Comparison of ENCODE assay signal across 9 cellular contexts in genomic region chr13:26022538-26023292, GRCh38. TPM values are rescaled to one million over a fixed set of nuclear protein-coding genes. Genes with fewer than 3 reads are reported as not detected.
DNase-seq lines count a peak whose midpoint lies in the region; ATAC-seq, FAIRE-seq and TF ChIP-seq lines count a peak whose summit lies in the region.
"Had no signal": no experiment of that assay in that cellular context is flagged by ENCODE, and none has a peak within 500 bp of the region (broad histone marks: within the 10 kb centered on the region; RNA-seq: fewer than 3 reads in every experiment).

No MANE protein-coding gene starts in this region.

- H3K27me3 ChIP-seq in thoracic aorta (replicated peaks; ENCODE audit: insufficient read depth) = no peaks in the 10 kb centered on the region

- H3K27me3 Mint-ChIP-seq in stimulated activated naive B cell treated with anti-CD40 and anti-IgM and Interleukin-4, amounts not matched to agents 10 μg/mL and 1 μg/mL and 100 μg/mL, for 72 hours = peaks cover 13 to 20% of the 10 kb centered on the region in 2 donors

- H3K4me1 Mint-ChIP-seq in stimulated activated naive B cell treated with anti-CD40 and anti-IgM and Interleukin-4, amounts not matched to agents 10 μg/mL and 1 μg/mL and 100 μg/mL, for 72 hours = peaks cover 0 to 2% of the 10 kb centered on the region in 2 donors

- TF ChIP-seq CTCF in thoracic aorta (IDR thresholded peaks at IDR 0.05) = no peak

- TF ChIP-seq POLR2A in GM12891 (IDR thresholded peaks at IDR 0.05; ENCODE audit: low read depth, low read length) = no peak

- H3K27ac Mint-ChIP-seq in stimulated activated naive B cell treated with anti-CD40 and anti-IgM and Interleukin-4, amounts not matched to agents 10 μg/mL and 1 μg/mL and 100 μg/mL, for 72 hours = no peak overlapping the region

- no peaks in the 10 kb centered on the region for H3K36me3 Mint-ChIP-seq in stimulated activated naive B cell treated with anti-CD40 and anti-IgM and Interleukin-4, amounts not matched to agents 10 μg/mL and 1 μg/mL and 100 μg/mL, for 72 hours

- DNase-seq in HT1080 (ENCODE audit: low read depth) = peak; percentile 65
- DNase-seq in left ventricle myocardium superior = peak; percentile 87
- DNase-seq in thoracic aorta (ENCODE audit: low spot score) = peak; percentile 41
- DNase-seq in stimulated activated naive B cell treated with anti-CD40 and anti-IgM and Interleukin-4, amounts not matched to agents 10 μg/mL and 1 μg/mL and 100 μg/mL, for 72 hours = no peak
- no peak for DNase-seq in GM12891 (ENCODE audit: insufficient read length, low spot score)
- no peak for DNase-seq in activated gamma-delta T cell treated with Interleukin-2 at 50 U/mL for 16 hours

- H3K27ac ChIP-seq in thoracic aorta = no peak overlapping the region
- H3K27ac ChIP-seq: SK-N-MC had no signal

- H3K9me3 ChIP-seq in thoracic aorta = no peaks in the 10 kb centered on the region

- no peak overlapping the region for H3K4me3 ChIP-seq in thoracic aorta
- H3K4me3 ChIP-seq: SK-N-MC had no signal

- ATAC-seq in SK-N-SH treated with all-trans-retinoic acid at 6 μM for 48 hours (peak; percentile 32; the same call in 1 of the 3 replicates), left ventricle myocardium superior (peak; percentile 96), thoracic aorta (ENCODE audit: insufficient number of reproducible peaks, low FRiP score, low read depth) (peak; percentile 52), GM18511 (IDR thresholded peaks at IDR 0.05; ENCODE audit: unreplicated experiment) (no peak)
- ATAC-seq in stimulated activated naive B cell treated with anti-CD40 and anti-IgM and Interleukin-4, amounts not matched to agents 10 μg/mL and 1 μg/mL and 100 μg/mL, for 72 hours (replicated peaks) = no peak

- no peak for FAIRE-seq in GM12891 (lab: Jason Lieb, UNC)

- H3K9me3 Mint-ChIP-seq in stimulated activated naive B cell treated with anti-CD40 and anti-IgM and Interleukin-4, amounts not matched to agents 10 μg/mL and 1 μg/mL and 100 μg/mL, for 72 hours = no peaks in the 10 kb centered on the region

- intact Hi-C loops in left ventricle myocardium superior (cut with micrococcal nuclease) = no loop called here

- peaks cover 0 to 39% of the 10 kb centered on the region in 2 donors for H3K4me1 ChIP-seq in thoracic aorta (ENCODE audit: control insufficient read depth in 1 of 2, low read depth in 2 of 2)

- H3K36me3 ChIP-seq in thoracic aorta = no peaks in the 10 kb centered on the region

- no peak overlapping the region for H3K4me3 Mint-ChIP-seq in stimulated activated naive B cell treated with anti-CD40 and anti-IgM and Interleukin-4, amounts not matched to agents 10 μg/mL and 1 μg/mL and 100 μg/mL, for 72 hours

TF ChIP-seq in SK-N-SH treated with all-trans-retinoic acid at 6 μM for 48 hours, 23 proteins besides CTCF, POLR2A, EP300 and RAD21:
- TF ChIP-seq TSHZ2 (CRISPR knock-in tag; IDR thresholded peaks at IDR 0.05) = no peak

TF ChIP-seq in GM12891, 5 proteins besides CTCF, POLR2A, EP300 and RAD21:
- TF ChIP-seq TAF1 (IDR thresholded peaks at IDR 0.05; ENCODE audit: low read depth, low read length) (no peak), POLR2AphosphoS5 (IDR thresholded peaks at IDR 0.05; ENCODE audit: low read depth, low read length) (no peak), SPI1 (IDR thresholded peaks at IDR 0.05; ENCODE audit: low read depth, low read length) (no peak), PAX5 (IDR thresholded peaks at IDR 0.05; ENCODE audit: insufficient read depth, low read length, severe bottlenecking) (no peak), POU2F2 (IDR thresholded peaks at IDR 0.05; ENCODE audit: low read depth, low read length) (no peak)

RNA-seq across cellular contexts. Expression of gene SHISA2, which starts 29.1 kb away (rescaled TPM):
- total RNA-seq in HT1080 (2014; rRNA removed; shearing (Covaris generic)) = 0.35 and 0.94 TPM in 2 replicates
- polyA plus RNA-seq in HT1080 (2015; cell fraction: cytosol; rRNA removed) = 0.07 and 0.23 TPM in 2 replicates
- polyA plus RNA-seq in HT1080 (2015; cell fraction: nucleus; rRNA removed) = 0.14 TPM in 1 of 2 replicates, not detected in the other
- total RNA-seq in left ventricle myocardium superior (0.07 TPM), thoracic aorta (under 1 TPM; 0.35 to 0.54 TPM)
- polyA plus RNA-seq in GM12891 (2012; ENCODE audit: low read depth, missing spikeins) = not detected

Comparison
In these comparisons a context has a peak if more than half of its experiments do, and no peak if none do; other contexts are left out.
1. DNase-seq: peak in HT1080 (single experiment), left ventricle myocardium superior (single experiment) and thoracic aorta (single experiment); none in stimulated activated naive B cell treated with anti-CD40 and anti-IgM and Interleukin-4, amounts not matched to agents 10 μg/mL and 1 μg/mL and 100 μg/mL, for 72 hours (single experiment), GM12891 (single experiment) and activated gamma-delta T cell treated with Interleukin-2 at 50 U/mL for 16 hours (single experiment).
2. ATAC-seq: peak in SK-N-SH treated with all-trans-retinoic acid at 6 μM for 48 hours (single experiment), left ventricle myocardium superior (single experiment) and thoracic aorta (single experiment); none in stimulated activated naive B cell treated with anti-CD40 and anti-IgM and Interleukin-4, amounts not matched to agents 10 μg/mL and 1 μg/mL and 100 μg/mL, for 72 hours (0 of 2) and GM18511 (single experiment).